Comparison of ENCODE assay signal across 8 cellular contexts in the genomic region with DNA sequence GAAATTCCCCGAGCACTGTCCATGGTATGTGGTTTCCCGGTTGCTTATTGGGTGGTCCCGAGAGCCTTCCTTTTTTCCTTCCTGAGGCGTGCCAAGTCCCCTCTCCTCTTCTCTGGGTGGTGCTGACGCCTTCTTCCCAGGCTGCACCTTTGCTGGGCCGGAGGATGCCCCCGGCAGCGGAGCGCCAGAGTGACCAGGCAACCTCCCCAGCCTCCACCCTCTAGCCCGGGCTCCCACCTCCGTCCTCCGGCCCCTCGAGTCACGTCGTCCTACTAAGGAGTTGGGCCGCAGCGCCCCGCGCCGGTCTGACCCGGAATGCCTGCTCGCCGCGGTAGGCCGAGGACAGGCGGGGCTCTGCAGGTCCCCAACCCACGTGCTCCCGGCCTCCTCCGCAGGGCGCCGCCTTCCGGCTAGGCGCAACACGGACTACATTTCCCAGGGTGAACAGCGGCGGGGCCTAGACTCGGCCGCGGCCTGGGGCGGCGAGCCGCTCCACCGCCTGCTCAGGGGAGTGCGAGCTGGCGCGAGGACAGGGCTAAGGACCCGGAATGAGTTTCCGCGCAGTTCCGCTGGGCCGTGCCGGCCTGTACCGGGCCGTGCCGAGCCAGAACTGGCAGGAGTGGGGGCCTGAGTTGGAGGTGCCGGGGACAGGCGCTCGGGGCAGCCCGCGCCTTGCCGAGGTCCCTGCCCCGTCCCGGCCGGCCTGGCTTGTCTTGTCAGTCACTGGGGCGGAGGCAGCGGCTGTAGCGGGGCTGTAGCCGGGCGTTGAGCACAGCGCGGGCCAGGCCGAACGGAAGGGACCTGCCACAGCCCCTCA. TPM values are rescaled to one million over a fixed set of nuclear protein-coding genes. Genes with fewer than 3 reads are reported as not detected.
DNase-seq lines count a peak whose midpoint lies in the region; ATAC-seq and TF ChIP-seq lines count a peak whose summit lies in the region.

A gene with protein sequence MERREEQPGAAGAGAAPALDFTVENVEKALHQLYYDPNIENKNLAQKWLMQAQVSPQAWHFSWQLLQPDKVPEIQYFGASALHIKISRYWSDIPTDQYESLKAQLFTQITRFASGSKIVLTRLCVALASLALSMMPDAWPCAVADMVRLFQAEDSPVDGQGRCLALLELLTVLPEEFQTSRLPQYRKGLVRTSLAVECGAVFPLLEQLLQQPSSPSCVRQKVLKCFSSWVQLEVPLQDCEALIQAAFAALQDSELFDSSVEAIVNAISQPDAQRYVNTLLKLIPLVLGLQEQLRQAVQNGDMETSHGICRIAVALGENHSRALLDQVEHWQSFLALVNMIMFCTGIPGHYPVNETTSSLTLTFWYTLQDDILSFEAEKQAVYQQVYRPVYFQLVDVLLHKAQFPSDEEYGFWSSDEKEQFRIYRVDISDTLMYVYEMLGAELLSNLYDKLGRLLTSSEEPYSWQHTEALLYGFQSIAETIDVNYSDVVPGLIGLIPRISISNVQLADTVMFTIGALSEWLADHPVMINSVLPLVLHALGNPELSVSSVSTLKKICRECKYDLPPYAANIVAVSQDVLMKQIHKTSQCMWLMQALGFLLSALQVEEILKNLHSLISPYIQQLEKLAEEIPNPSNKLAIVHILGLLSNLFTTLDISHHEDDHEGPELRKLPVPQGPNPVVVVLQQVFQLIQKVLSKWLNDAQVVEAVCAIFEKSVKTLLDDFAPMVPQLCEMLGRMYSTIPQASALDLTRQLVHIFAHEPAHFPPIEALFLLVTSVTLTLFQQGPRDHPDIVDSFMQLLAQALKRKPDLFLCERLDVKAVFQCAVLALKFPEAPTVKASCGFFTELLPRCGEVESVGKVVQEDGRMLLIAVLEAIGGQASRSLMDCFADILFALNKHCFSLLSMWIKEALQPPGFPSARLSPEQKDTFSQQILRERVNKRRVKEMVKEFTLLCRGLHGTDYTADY (plus strand): TSS at position 707 of the 817 bp plus-strand sequence. CDS start 651 bp downstream, outside the sequence.

- peak within 1 kb of the TSS; percentile 90 for H3K23ac ChIP-seq in IMR-90 (ENCODE audit: low read depth, low read length)

- H4K8ac ChIP-seq in IMR-90 (ENCODE audit: low read depth in 2 of 2, low read length in 2 of 2), result peak within 1 kb of the TSS; percentile 93 to 99

- no TSS peak for BruUV-seq in IMR-90 (replicated peaks; lab: Mats Ljungman, UMichigan)

- TF ChIP-seq CTCF in IMR-90 (conservative IDR thresholded peaks at IDR 0.05; ENCODE audit: low read depth, low read length), result peak; percentile 66
- TF ChIP-seq CTCF in epithelial cell of proximal tubule (conservative IDR thresholded peaks at IDR 0.05; ENCODE audit: low read depth, low read length), result peak; percentile 66

- peak within 1 kb of the TSS; percentile 97 for H3K27ac ChIP-seq in IMR-90 (ENCODE audit: insufficient read depth, low read length)

- H3K79me1 ChIP-seq in IMR-90 (ENCODE audit: low read depth in 1 of 2, low read length in 2 of 2), result peaks cover 9 to 47% of the 10 kb centered on the region in 2 experiments; a peak in 3 of 4 replicates

- H2BK20ac ChIP-seq in IMR-90 (ENCODE audit: low read depth, low read length), result peak within 1 kb of the TSS; percentile 74

- peaks cover 5% of the 10 kb centered on the region for H3K36me3 ChIP-seq in IMR-90 (ENCODE audit: control insufficient read depth, insufficient read depth, low read length)
- no peaks in the 10 kb centered on the region for H3K36me3 ChIP-seq in mucosa of stomach (ENCODE audit: control insufficient read depth, insufficient read depth, low read length)

- peaks cover 14% of the 10 kb centered on the region for H3K9me1 ChIP-seq in IMR-90 (ENCODE audit: insufficient read depth, low read length)

- peak within 1 kb of the TSS; percentile 100 for H4K91ac ChIP-seq in IMR-90 (ENCODE audit: insufficient read depth, low read depth, low read length)

- H4K5ac ChIP-seq in IMR-90 (ENCODE audit: low read depth, low read length), result peak within 1 kb of the TSS; percentile 89

- H3K4me1 ChIP-seq in IMR-90 (ENCODE audit: control insufficient read depth, insufficient read depth, low read length) (peaks cover 15% of the 10 kb centered on the region), mucosa of stomach (ENCODE audit: control insufficient read depth, insufficient read depth, low read length) (peaks cover 12% of the 10 kb centered on the region)

- H3K27me3 ChIP-seq in IMR-90 (ENCODE audit: control insufficient read depth, insufficient read depth, low read length) (no peaks in the 10 kb centered on the region), mucosa of stomach (ENCODE audit: control insufficient read depth, insufficient read depth, low read length) (no peaks in the 10 kb centered on the region)

- peak within 1 kb of the TSS; percentile 96 for H3K9ac ChIP-seq in IMR-90 (ENCODE audit: low read depth, low read length)
- H3K9ac ChIP-seq in mucosa of stomach (ENCODE audit: low read length), result peak within 1 kb of the TSS; percentile 89

- intact Hi-C loops in IMR-90 (cut with micrococcal nuclease), result loop anchor here (1.0 to 2.0 kb wide), 2 partner anchors 22 to 183 kb away; no protein-coding TSS in a partner anchor

- H4K20me1 ChIP-seq in IMR-90 (ENCODE audit: insufficient read depth, low read length), result no peaks in the 10 kb centered on the region

- POLR2A ChIA-PET in IMR-90 (lab: Charles Lee; ENCODE audit: unreplicated experiment), result interaction anchor here (0.6 kb wide), 1 partner anchor 135 kb away, joined by 3 read pairs; no protein-coding TSS in a partner anchor

- H3K56ac ChIP-seq in IMR-90 (ENCODE audit: extremely low read depth, insufficient read depth, low read length), result peak within 1 kb of the TSS; percentile 95

- H2AK5ac ChIP-seq in IMR-90 (ENCODE audit: low read depth, low read length), result peak within 1 kb of the TSS; percentile 93

- ATAC-seq in GM21528 (IDR thresholded peaks at IDR 0.05; ENCODE audit: low FRiP score, unreplicated experiment) (peak; percentile 91), IMR-90 (ENCODE audit: low read depth) (peak; percentile 97)

- H2BK5ac ChIP-seq in IMR-90 (ENCODE audit: low read depth, low read length, poor library complexity, severe bottlenecking), result peak within 1 kb of the TSS; percentile 98

- H3K4me3 ChIP-seq in IMR-90 (ENCODE audit: insufficient read depth, low read depth, low read length), result peak within 1 kb of the TSS; percentile 67
- H3K4me3 ChIP-seq in epithelial cell of proximal tubule (ENCODE audit: low read depth, low read length), result peak within 1 kb of the TSS; percentile 98
- peak within 1 kb of the TSS; percentile 53 for H3K4me3 ChIP-seq in mucosa of stomach (ENCODE audit: low read length)

- dilution Hi-C loops in IMR-90 (cut with HindIII; ENCODE audit: low sequenced_read_pairs, unreplicated experiment), result no loop called here

- peak within 1 kb of the TSS; percentile 81 for H3K4me2 ChIP-seq in IMR-90 (ENCODE audit: low read depth, low read length)

- 0% methylated on average over 12 of the region's 73 CpGs; no CpG with 5 or more reads in 1 of the 2 experiments for WGBS in IMR-90 (ENCODE audit: extremely low coverage in 2 of 2, insufficient read length in 1 of 2), 2 experiments

- H3K18ac ChIP-seq in IMR-90 (ENCODE audit: low read depth, low read length), result peak within 1 kb of the TSS; percentile 84; the same call in 1 of the 2 replicates

- in situ Hi-C loops in IMR-90 (cut with MboI; ENCODE audit: low sequenced_read_pairs), result no loop called here

- H2AK9ac ChIP-seq in IMR-90 (replicated peaks; ENCODE audit: low read depth, low read length, poor library complexity), result peak within 1 kb of the TSS; percentile 98

- H2BK15ac ChIP-seq in IMR-90 (ENCODE audit: low read depth, low read length), result peak within 1 kb of the TSS; percentile 99; the same call in 2 of the 3 replicates

- H2BK120ac ChIP-seq in IMR-90 (ENCODE audit: low read depth, low read length), result peak within 1 kb of the TSS; percentile 100

- H2AFZ ChIP-seq in IMR-90 (replicated peaks; ENCODE audit: low read length, poor library complexity), result peak within 1 kb of the TSS; percentile 96

- H3K9me3 ChIP-seq in IMR-90 (ENCODE audit: control insufficient read depth, insufficient read depth, low read length) (no peaks in the 10 kb centered on the region), mucosa of stomach (ENCODE audit: control insufficient read depth, low read length) (no peaks in the 10 kb centered on the region)

- CTCF ChIA-PET in IMR-90 (lab: Yijun Ruan, JAX), result interaction anchor here (0.9 to 3.5 kb wide), 5 partner anchors 12 to 183 kb away, joined by 3 to 21 read pairs (median 6); a partner anchor contains a TSS

- peak; percentile 72 for TF ChIP-seq POLR2A in IMR-90 (IDR thresholded peaks at IDR 0.05; ENCODE audit: low read depth, low read length)

- H3K4ac ChIP-seq in IMR-90 (ENCODE audit: low read depth, low read length), result peak within 1 kb of the TSS; percentile 99

- TF ChIP-seq RAD21 in IMR-90 (IDR thresholded peaks at IDR 0.05; ENCODE audit: low read length), result peak; percentile 59

- peak within 1 kb of the TSS; percentile 99 for H3K14ac ChIP-seq in IMR-90 (replicated peaks; ENCODE audit: low read depth, low read length)

- DNase-seq in DMS153 treated with DMSO at 0.1 percent for 48 hours (lab: John Stamatoyannopoulos, UW; ENCODE audit: unreplicated experiment) (peak; percentile 97), IMR-90 (peak; percentile 94), OCI-M2 (lab: John Stamatoyannopoulos, UW; ENCODE audit: unreplicated experiment) (peak; percentile 86), activated T-cell treated with anti-CD3 and anti-CD28 coated beads for 48 hours (ENCODE audit: low read depth) (peak; percentile 95), epithelial cell of proximal tubule (ENCODE audit: low read depth) (peak; percentile 55)
- peak; percentile 82 to 90 for DNase-seq in stimulated activated CD8-positive, alpha-beta memory T cell treated with anti-CD3 and anti-CD28 coated beads, Interleukin-7, amount 100 ng/mL, for 1 hour (ENCODE audit: low read depth in 2 of 2)

TF ChIP-seq in IMR-90, 13 proteins besides CTCF, POLR2A, EP300 and RAD21 (continues in another document):
- TF ChIP-seq SMC3 (IDR thresholded peaks at IDR 0.05; ENCODE audit: low read depth, low read length) (no peak; the same call in none of the 2 replicates), CEBPB (IDR thresholded peaks at IDR 0.05; ENCODE audit: low read depth, low read length) (peak; percentile 77; the same call in 1 of the 2 replicates), MAZ (IDR thresholded peaks at IDR 0.05; ENCODE audit: borderline replicate concordance, low read depth, low read length) (peak; percentile 65; the same call in 1 of the 2 replicates)
- TF ChIP-seq, protein P1, sequence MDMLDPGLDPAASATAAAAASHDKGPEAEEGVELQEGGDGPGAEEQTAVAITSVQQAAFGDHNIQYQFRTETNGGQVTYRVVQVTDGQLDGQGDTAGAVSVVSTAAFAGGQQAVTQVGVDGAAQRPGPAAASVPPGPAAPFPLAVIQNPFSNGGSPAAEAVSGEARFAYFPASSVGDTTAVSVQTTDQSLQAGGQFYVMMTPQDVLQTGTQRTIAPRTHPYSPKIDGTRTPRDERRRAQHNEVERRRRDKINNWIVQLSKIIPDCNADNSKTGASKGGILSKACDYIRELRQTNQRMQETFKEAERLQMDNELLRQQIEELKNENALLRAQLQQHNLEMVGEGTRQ (IDR thresholded peaks at IDR 0.05; ENCODE audit: low read depth, low read length), result peak; percentile 88

RNA-seq across cellular contexts. Expression of the gene that starts here (rescaled TPM):
- total RNA-seq in IMR-90 (2012; rRNA removed) (14.2 and 15.2 TPM in 2 replicates), epithelial cell of proximal tubule (16.6 and 28.7 TPM in 2 replicates)
- 18.7 and 19.0 TPM in 2 replicates for polyA plus RNA-seq in IMR-90 (2012; rRNA removed)
- polyA plus RNA-seq in IMR-90 (2012; cell fraction: cytosol; rRNA removed), result 17.0 and 20.8 TPM in 2 replicates
- polyA plus RNA-seq in IMR-90 (2012; cell fraction: nucleus; rRNA removed; ENCODE audit: low replicate concordance), result 38.2 and 128 TPM in 2 replicates

Comparison
In these comparisons a context has a peak if more than half of its experiments do, and no peak if none do; other contexts are left out.
1. Peak in every context shown above with its lines: DNase-seq, ATAC-seq, H3K4me3 ChIP-seq and H3K27ac ChIP-seq.